ENCODE assay signal across 12 cellular contexts in genomic region chr19:19418548-19419260, GRCh38. TPM values are rescaled to one million over a fixed set of nuclear protein-coding genes. Genes with fewer than 3 reads are reported as not detected.
DNase-seq lines count a peak whose midpoint lies in the region; ATAC-seq and TF ChIP-seq lines count a peak whose summit lies in the region.
"Had no signal": no experiment of that assay in that cellular context is flagged by ENCODE, and none has a peak within 500 bp of the region (broad histone marks: within the 10 kb centered on the region; RNA-seq: fewer than 3 reads in every experiment).

No MANE protein-coding gene starts in this region.

- no peak for TF ChIP-seq CTCF in neural crest cell (conservative IDR thresholded peaks at IDR 0.05)

- peaks cover 69% of the 10 kb centered on the region for H3K4me1 ChIP-seq in CD4-positive, alpha-beta memory T cell (ENCODE audit: insufficient read depth, low read length)

- H3K27ac Mint-ChIP-seq in CD4-positive, alpha-beta memory T cell, result peak overlapping the region; percentile 28 to 94 (median 86)
- H3K27ac Mint-ChIP-seq in IgD-negative memory B cell, result peak overlapping the region; percentile 55 to 81 (median 74)
- peak overlapping the region; percentile 56 for H3K27ac Mint-ChIP-seq in activated naive CD8-positive, alpha-beta T cell treated with anti-CD3 and anti-CD28 coated beads, Interleukin-2, amount 50 U/mL, for 24 hours
- H3K27ac Mint-ChIP-seq in neural crest cell (ENCODE audit: unreplicated experiment), result peak overlapping the region; percentile 94

- H3K36me3 ChIP-seq in CD4-positive, alpha-beta memory T cell (ENCODE audit: insufficient read depth, low read length), result no peaks in the 10 kb centered on the region
- H3K36me3 ChIP-seq: esophagus squamous epithelium, Peyer's patch had no signal

- no peaks in the 10 kb centered on the region for H3K9me3 ChIP-seq in CD4-positive, alpha-beta memory T cell (ENCODE audit: control insufficient read depth in 1 of 2, low read length in 2 of 2)
- H3K9me3 ChIP-seq: esophagus squamous epithelium, Peyer's patch had no signal

- peak overlapping the region; percentile 17 to 71 (median 60) for H3K4me3 Mint-ChIP-seq in CD4-positive, alpha-beta memory T cell
- H3K4me3 Mint-ChIP-seq in IgD-negative memory B cell (peak overlapping the region; percentile 5 to 78 (median 44)), neural crest cell (no peak overlapping the region)
- no peak overlapping the region for H3K4me3 Mint-ChIP-seq in activated naive CD8-positive, alpha-beta T cell treated with anti-CD3 and anti-CD28 coated beads, Interleukin-2, amount 50 U/mL, for 24 hours

- POLR2A ChIA-PET in CD4-positive, alpha-beta memory T cell (lab: Charles Lee; ENCODE audit: partially characterized antibody), result no interaction called here

- CTCF ChIA-PET in CD4-positive, alpha-beta memory T cell (lab: Charles Lee; ENCODE audit: partially characterized antibody), result interaction anchor here (0.8 to 2.0 kb wide), 2 partner anchors 10 to 12 kb away, joined by 4 to 11 read pairs; partner anchors contain the start of gene GATAD2A

- peaks cover 3 to 10% of the 10 kb centered on the region in 2 donors for H3K36me3 Mint-ChIP-seq in CD4-positive, alpha-beta memory T cell
- H3K36me3 Mint-ChIP-seq in IgD-negative memory B cell, result peaks cover 2% of the 10 kb centered on the region
- peaks cover 21% of the 10 kb centered on the region for H3K36me3 Mint-ChIP-seq in activated naive CD8-positive, alpha-beta T cell treated with anti-CD3 and anti-CD28 coated beads, Interleukin-2, amount 50 U/mL, for 24 hours (ENCODE audit: low read depth)
- H3K36me3 Mint-ChIP-seq in neural crest cell (ENCODE audit: low read depth), result peaks cover 3% of the 10 kb centered on the region

- peak; percentile 21 for ATAC-seq in activated naive CD8-positive, alpha-beta T cell treated with anti-CD3 and anti-CD28 coated beads, Interleukin-2, amount 50 U/mL, for 24 hours
- ATAC-seq in HG02763 (IDR thresholded peaks at IDR 0.05; ENCODE audit: unreplicated experiment), result no peak

- no peaks in the 10 kb centered on the region for H3K27me3 Mint-ChIP-seq in CD4-positive, alpha-beta memory T cell
- H3K27me3 Mint-ChIP-seq in IgD-negative memory B cell (peaks cover 1% of the 10 kb centered on the region), neural crest cell (ENCODE audit: low read depth) (no peaks in the 10 kb centered on the region)
- no peaks in the 10 kb centered on the region for H3K27me3 Mint-ChIP-seq in activated naive CD8-positive, alpha-beta T cell treated with anti-CD3 and anti-CD28 coated beads, Interleukin-2, amount 50 U/mL, for 24 hours

- no peaks in the 10 kb centered on the region for H3K9me3 Mint-ChIP-seq in CD4-positive, alpha-beta memory T cell
- H3K9me3 Mint-ChIP-seq in IgD-negative memory B cell (peaks cover 0 to 1% (median 0%) of the 10 kb centered on the region in 3 donors), neural crest cell (no peaks in the 10 kb centered on the region)
- no peaks in the 10 kb centered on the region for H3K9me3 Mint-ChIP-seq in activated naive CD8-positive, alpha-beta T cell treated with anti-CD3 and anti-CD28 coated beads, Interleukin-2, amount 50 U/mL, for 24 hours

- H3K27me3 ChIP-seq in CD4-positive, alpha-beta memory T cell (ENCODE audit: insufficient read depth, low read length), result no peaks in the 10 kb centered on the region
- H3K27me3 ChIP-seq: esophagus squamous epithelium, Peyer's patch had no signal

- intact Hi-C loops in CD4-positive, alpha-beta memory T cell (cut with micrococcal nuclease), result no loop called here

- H3K27ac ChIP-seq in CD4-positive, alpha-beta memory T cell (ENCODE audit: low read depth, low read length), result no peak overlapping the region
- H3K27ac ChIP-seq: esophagus squamous epithelium, Peyer's patch had no signal

- DNase-seq in CD4-positive, alpha-beta memory T cell, result no peak
- no peak for DNase-seq in activated naive CD8-positive, alpha-beta T cell treated with anti-CD3 and anti-CD28 coated beads, Interleukin-2, amount 50 U/mL, for 24 hours
- no peak for DNase-seq in neural crest cell (ENCODE audit: low read depth, low spot score)
- DNase-seq in T-helper 9 cell, result no peak
- no peak for DNase-seq in nucleus accumbens (lab: John Stamatoyannopoulos, UW)
- DNase-seq: DMS79; esophagus squamous epithelium; Peyer's patch; stimulated activated CD4-positive, alpha-beta T cell treated with anti-CD3 and anti-CD28 coated beads, Interleukin-1b, Interleukin-23, amount 100 ng/mL, for 48 hours; substantia nigra had no signal

- H3K4me3 ChIP-seq in CD4-positive, alpha-beta memory T cell (ENCODE audit: low read length in 2 of 2), result no peak overlapping the region
- H3K4me3 ChIP-seq: esophagus squamous epithelium, Peyer's patch had no signal

- H3K4me1 Mint-ChIP-seq in CD4-positive, alpha-beta memory T cell, result peaks cover 51 to 81% (median 70%) of the 10 kb centered on the region in 4 donors
- H3K4me1 Mint-ChIP-seq in IgD-negative memory B cell (peaks cover 45 to 46% (median 46%) of the 10 kb centered on the region in 3 donors), neural crest cell (peaks cover 39% of the 10 kb centered on the region)
- H3K4me1 Mint-ChIP-seq in activated naive CD8-positive, alpha-beta T cell treated with anti-CD3 and anti-CD28 coated beads, Interleukin-2, amount 50 U/mL, for 24 hours, result peaks cover 78% of the 10 kb centered on the region

RNA-seq across cellular contexts. Expression of gene GATAD2A, which starts 13.2 kb away (rescaled TPM):
- total RNA-seq in CD4-positive, alpha-beta memory T cell, result 100 to 1,000 TPM; 101 to 108 TPM
- 10 to 100 TPM in 1 of 2 donors, 1 to 10 TPM in 1; 3.8 to 30.6 TPM for polyA plus RNA-seq in CD4-positive, alpha-beta memory T cell
- 16.6 TPM for polyA plus RNA-seq in IgD-negative memory B cell
- 150 and 158 TPM in 2 replicates for total RNA-seq in neural crest cell

Comparison
In these comparisons a context has a peak if more than half of its experiments do, and no peak if none do; other contexts are left out.
1. H3K4me3 Mint-ChIP-seq: peak in CD4-positive, alpha-beta memory T cell (8 of 8) and IgD-negative memory B cell (4 of 4); none in activated naive CD8-positive, alpha-beta T cell treated with anti-CD3 and anti-CD28 coated beads, Interleukin-2, amount 50 U/mL, for 24 hours (single experiment) and neural crest cell (single experiment).
2. Peak in every context shown above with its lines, with median percentiles within 50 percentile points of each other: H3K27ac Mint-ChIP-seq.